ENCODE assay signal across 1 cellular context in genomic region chr3:139194421-139194820, GRCh38.
DNase-seq lines count a peak whose midpoint lies in the region; ATAC-seq, FAIRE-seq and TF ChIP-seq lines count a peak whose summit lies in the region.
"Not testable (repeated sequence)": the region's sequence is repeated elsewhere in the genome, so short reads cannot be mapped to it uniquely, and the experiment has no call there.

No MANE protein-coding gene starts in this region.

- intact Hi-C loops in K562 (cut with micrococcal nuclease), result not testable (repeated sequence)

- H3K27ac ChIP-seq in K562 (ENCODE audit: extremely low read depth, low read depth, low read length), result not testable (repeated sequence)

- H3K4me2 ChIP-seq in K562 (ENCODE audit: insufficient read depth, low read length), result not testable (repeated sequence)

- ATAC-seq in K562, result not testable (repeated sequence)

- CTCF ChIA-PET in K562 (lab: Yijun Ruan, JAX; ENCODE audit: low intra/inter-chr PET ratio), result not testable (repeated sequence)

- FAIRE-seq in K562 (lab: Jason Lieb, UNC), result not testable (repeated sequence)

- 0% methylated on average over 1 of the region's 5 CpGs for WGBS in K562 (ENCODE audit: insufficient coverage, low coverage, missing lambda C conversion rate)

- not testable (repeated sequence) for TF ChIP-seq RAD21 in K562 (CRISPR knock-in tag; conservative IDR thresholded peaks at IDR 0.05 in 1 of 2, IDR thresholded peaks at IDR 0.05 in 1 of 2)

- H3K36me3 ChIP-seq in K562 (ENCODE audit: control insufficient read depth, insufficient read depth, low read length), result not testable (repeated sequence)

- not testable (repeated sequence) for H3K4me3 ChIP-seq in K562

- H4K20me1 ChIP-seq in K562 (replicated peaks; ENCODE audit: control insufficient read depth, insufficient read depth, low read length), result not testable (repeated sequence)

- H3K9me1 ChIP-seq in K562 (ENCODE audit: control insufficient read depth, insufficient read depth, low read length), result not testable (repeated sequence)

- H3K9me3 ChIP-seq in K562 (replicated peaks; ENCODE audit: control insufficient read depth, insufficient read depth, low read depth, low read length), result not testable (repeated sequence)

- DNase-seq in K562 (ENCODE audit: extremely low read depth in 1 of 4, low spot score in 3 of 4), result not testable (repeated sequence)

- H3K4me1 ChIP-seq in K562 (replicated peaks in 1 of 2; ENCODE audit: control insufficient read depth in 2 of 2, insufficient read depth in 2 of 2, low read length in 2 of 2), result not testable (repeated sequence)

- not testable (repeated sequence) for H3K27me3 ChIP-seq in K562 (ENCODE audit: control insufficient read depth in 2 of 2, insufficient read depth in 2 of 2, low read length in 2 of 2)

- POLR2A ChIA-PET in K562 (lab: Yijun Ruan, JAX), result not testable (repeated sequence)

- not testable (repeated sequence) for TF ChIP-seq EP300 in K562 (IDR thresholded peaks at IDR 0.05; ENCODE audit: low read length)

- not testable (repeated sequence) for H3K79me2 ChIP-seq in K562 (ENCODE audit: control insufficient read depth, insufficient read depth, low read length)

- not testable (repeated sequence) for H3K9ac ChIP-seq in K562 (ENCODE audit: insufficient read depth in 1 of 2, low read depth in 2 of 2, low read length in 2 of 2)

- in situ Hi-C loops in K562 (cut with MboI), result not testable (repeated sequence)

- not testable (repeated sequence) for BruUV-seq in K562 (replicated peaks; lab: Mats Ljungman, UMichigan)

- not testable (repeated sequence) for TF ChIP-seq POLR2A in K562 (conservative IDR thresholded peaks at IDR 0.05)

- not testable (repeated sequence) for TF ChIP-seq CTCF in K562 (IDR thresholded peaks at IDR 0.05 in 2 of 3, conservative IDR thresholded peaks at IDR 0.05 in 1 of 3; ENCODE audit: insufficient read depth in 2 of 3, low read depth in 1 of 3, low read length in 3 of 3)

- not testable (repeated sequence) for H2AFZ ChIP-seq in K562 (ENCODE audit: low read depth, low read length)

TF ChIP-seq in K562, 482 proteins besides CTCF, POLR2A, EP300 and RAD21:
- TF ChIP-seq ZNF507 (tag; conservative IDR thresholded peaks at IDR 0.05), result peak; percentile 90
TF ChIP-seq in K562: peak in this region for 1; not testable (repeated sequence) for 481.
